Comparison of ENCODE assay signal across 17 cellular contexts in genomic region chr3:129176051-129176450, GRCh38. TPM values are rescaled to one million over a fixed set of nuclear protein-coding genes. Genes with fewer than 3 reads are reported as not detected.
DNase-seq lines count a peak whose midpoint lies in the region; ATAC-seq, FAIRE-seq and TF ChIP-seq lines count a peak whose summit lies in the region.
"Had no signal": no experiment of that assay in that cellular context is flagged by ENCODE, and none has a peak within 500 bp of the region (broad histone marks: within the 10 kb centered on the region; RNA-seq: fewer than 3 reads in every experiment).

No MANE protein-coding gene starts in this region.

- H3K27me3 ChIP-seq in DND-41 (ENCODE audit: insufficient read depth, low read length, poor library complexity) (no peaks in the 10 kb centered on the region), GM12878 (replicated peaks in 1 of 2; ENCODE audit: control insufficient read depth in 2 of 2, insufficient read depth in 2 of 2, low read length in 1 of 2) (no peaks in the 10 kb centered on the region), SJCRH30 (no peaks in the 10 kb centered on the region)
- H3K27me3 ChIP-seq: esophagus muscularis mucosa had no signal

- ATAC-seq in DND-41 (ENCODE audit: insufficient read depth, low read depth) = no peak
- ATAC-seq in GM12878 = no peak
- no peak for ATAC-seq in GM18519 (IDR thresholded peaks at IDR 0.05; ENCODE audit: low FRiP score, unreplicated experiment)

- BruUV-seq in GM12878 (replicated peaks; lab: Mats Ljungman, UMichigan) = TSS peak; percentile 9

- H3K9me3 ChIP-seq in DND-41 (ENCODE audit: insufficient read depth, low read length, severe bottlenecking) (no peaks in the 10 kb centered on the region), GM12878 (replicated peaks; ENCODE audit: control insufficient read depth, insufficient read depth, low read length) (no peaks in the 10 kb centered on the region), SJCRH30 (replicated peaks) (no peaks in the 10 kb centered on the region)
- H3K9me3 ChIP-seq: esophagus muscularis mucosa had no signal

- H3K36me3 ChIP-seq in DND-41 (ENCODE audit: insufficient read depth, low read length) = peaks cover 87% of the 10 kb centered on the region
- peaks cover 6 to 19% of the 10 kb centered on the region in 2 experiments for H3K36me3 ChIP-seq in GM12878 (ENCODE audit: control insufficient read depth in 2 of 2, insufficient read depth in 2 of 2, low read length in 1 of 2)
- peaks cover 77% of the 10 kb centered on the region for H3K36me3 ChIP-seq in SJCRH30

- no peak for TF ChIP-seq EP300 in GM12878 (IDR thresholded peaks at IDR 0.05; ENCODE audit: borderline replicate concordance in 1 of 2, control insufficient read depth in 1 of 2, low read depth in 2 of 2, low read length in 2 of 2)

- POLR2A ChIA-PET in GM12878 (lab: Charles Lee) = no interaction called here

- H3K27ac Mint-ChIP-seq in activated CD4-positive, alpha-beta T cell treated with anti-CD3 and anti-CD28 coated beads, Interleukin-2, amount 10 ng/mL, durations not matched to agents 24 days and 14 days = peak overlapping the region; percentile 71
- H3K27ac Mint-ChIP-seq in nephron progenitor cell = peak overlapping the region; percentile 26

- peaks cover 43% of the 10 kb centered on the region for H3K4me1 Mint-ChIP-seq in activated CD4-positive, alpha-beta T cell treated with anti-CD3 and anti-CD28 coated beads, Interleukin-2, amount 10 ng/mL, durations not matched to agents 24 days and 14 days
- H3K4me1 Mint-ChIP-seq in nephron progenitor cell = peaks cover 15% of the 10 kb centered on the region

- no peak overlapping the region for H3K9ac ChIP-seq in DND-41 (ENCODE audit: low read depth, low read length)
- no peak overlapping the region for H3K9ac ChIP-seq in GM12878 (ENCODE audit: control insufficient read depth, insufficient read depth, low read length)

- RAD21 ChIA-PET in GM12878 (lab: Charles Lee; ENCODE audit: unreplicated experiment) = no interaction called here

- H2AFZ ChIP-seq in DND-41 (ENCODE audit: low read depth, low read length) (no peak overlapping the region), GM12878 (ENCODE audit: control insufficient read depth, low read depth, low read length) (no peak overlapping the region)

- CTCF ChIA-PET in GM12878 (lab: Yijun Ruan, JAX) = interaction anchor here (1.8 to 4.8 kb wide), 2 partner anchors 10 to 14 kb away, joined by 4 to 22 read pairs; no protein-coding TSS in a partner anchor

- no peak overlapping the region for H3K27ac ChIP-seq in DND-41 (ENCODE audit: low read length)
- H3K27ac ChIP-seq in GM12878 (ENCODE audit: control insufficient read depth, insufficient read depth) = no peak overlapping the region
- no peak overlapping the region for H3K27ac ChIP-seq in SJCRH30
- H3K27ac ChIP-seq: RWPE1 had no signal

- SMC1A ChIA-PET in GM12878 (lab: Charles Lee; ENCODE audit: uncharacterized antibody, unreplicated experiment) = interaction anchor here (1.9 kb wide), 1 partner anchor 14 kb away, joined by 7 read pairs; no protein-coding TSS in a partner anchor

- H3K79me2 ChIP-seq in DND-41 (ENCODE audit: insufficient read depth, low read length) = peaks cover 100% of the 10 kb centered on the region
- peaks cover 83% of the 10 kb centered on the region for H3K79me2 ChIP-seq in GM12878 (ENCODE audit: control insufficient read depth, insufficient read depth, low read length)

- peaks cover 44% of the 10 kb centered on the region for H3K4me1 ChIP-seq in DND-41 (ENCODE audit: insufficient read depth, low read length)
- H3K4me1 ChIP-seq in GM12878 (ENCODE audit: control insufficient read depth, insufficient read depth, low read length) = peaks cover 9% of the 10 kb centered on the region
- H3K4me1 ChIP-seq in SJCRH30 = peaks cover 12% of the 10 kb centered on the region

- no peak for TF ChIP-seq POLR2A in GM12878 (IDR thresholded peaks at IDR 0.05; ENCODE audit: low read depth, low read length)

- WGBS in GM12878 (ENCODE audit: insufficient coverage, insufficient replicate concordance, low lambda C conversion rate, missing lambda C conversion rate) = 33% methylated on average over 1 of the region's 1 CpG

- intact Hi-C loops in activated CD4-positive, alpha-beta T cell treated with anti-CD3 and anti-CD28 coated beads, Interleukin-2, amount 10 ng/mL, durations not matched to agents 24 days and 14 days (cut with micrococcal nuclease) = no loop called here
- intact Hi-C loops in GM12878 (cut with micrococcal nuclease; ENCODE audit: unreplicated experiment) (loop anchor here (5.0 kb wide), 1 partner anchor 71 kb away; the partner anchor contains the start of gene COPG1), posterior vena cava (cut with DNase I) (no loop called here)

- TF ChIP-seq CTCF in DND-41 (IDR thresholded peaks at IDR 0.05; ENCODE audit: borderline replicate concordance, extremely low read depth, low read length, poor library complexity, severe bottlenecking) (no peak), GM12878 (IDR thresholded peaks at IDR 0.05 in 2 of 3, conservative IDR thresholded peaks at IDR 0.05 in 1 of 3; ENCODE audit: control insufficient read depth in 2 of 3, extremely low read depth in 1 of 3, insufficient read depth in 1 of 3, low read depth in 3 of 3, low read length in 3 of 3) (no peak), nephron progenitor cell (IDR thresholded peaks at IDR 0.05) (no peak)

- H3K9me3 Mint-ChIP-seq in activated CD4-positive, alpha-beta T cell treated with anti-CD3 and anti-CD28 coated beads, Interleukin-2, amount 10 ng/mL, durations not matched to agents 24 days and 14 days = no peaks in the 10 kb centered on the region
- no peaks in the 10 kb centered on the region for H3K9me3 Mint-ChIP-seq in nephron progenitor cell

- TF ChIP-seq RAD21 in GM12878 (IDR thresholded peaks at IDR 0.05; ENCODE audit: insufficient read depth, low read depth, low read length) = no peak

- peak overlapping the region; percentile 56 for H3K4me3 Mint-ChIP-seq in activated CD4-positive, alpha-beta T cell treated with anti-CD3 and anti-CD28 coated beads, Interleukin-2, amount 10 ng/mL, durations not matched to agents 24 days and 14 days
- H3K4me3 Mint-ChIP-seq in nephron progenitor cell = no peak overlapping the region

- H4K20me1 ChIP-seq in DND-41 (ENCODE audit: insufficient read depth, low read length) (peaks cover 95% of the 10 kb centered on the region), GM12878 (ENCODE audit: control insufficient read depth, insufficient read depth) (peaks cover 12% of the 10 kb centered on the region)

- H3K36me3 Mint-ChIP-seq in activated CD4-positive, alpha-beta T cell treated with anti-CD3 and anti-CD28 coated beads, Interleukin-2, amount 10 ng/mL, durations not matched to agents 24 days and 14 days (ENCODE audit: low read depth) = peaks cover 66% of the 10 kb centered on the region
- H3K36me3 Mint-ChIP-seq in nephron progenitor cell (ENCODE audit: low read depth) = peaks cover 55% of the 10 kb centered on the region

- no peaks in the 10 kb centered on the region for H3K27me3 Mint-ChIP-seq in activated CD4-positive, alpha-beta T cell treated with anti-CD3 and anti-CD28 coated beads, Interleukin-2, amount 10 ng/mL, durations not matched to agents 24 days and 14 days
- H3K27me3 Mint-ChIP-seq in nephron progenitor cell (ENCODE audit: low read depth, poor library complexity) = no peaks in the 10 kb centered on the region

- H3K4me3 ChIP-seq in DND-41 (ENCODE audit: low read depth in 1 of 2, low read length in 2 of 2) = no peak overlapping the region
- H3K4me3 ChIP-seq in GM12878 = no peak overlapping the region
- no peak overlapping the region for H3K4me3 ChIP-seq in SJCRH30
- H3K4me3 ChIP-seq: esophagus muscularis mucosa had no signal

- in situ Hi-C loops in GM12878 (cut with MboI) = no loop called here

- no peak for DNase-seq in activated CD4-positive, alpha-beta T cell treated with anti-CD3 and anti-CD28 coated beads, Interleukin-2, amount 10 ng/mL, durations not matched to agents 24 days and 14 days
- DNase-seq in activated CD4-positive, alpha-beta T cell treated with anti-CD3 and anti-CD28 coated beads, Interleukin-2, amount 50 U/mL, for 48 hours = no peak
- DNase-seq in DND-41 (no peak), GM12878 (ENCODE audit: low read depth, low spot score) (no peak), nephron progenitor cell (no peak), posterior vena cava (ENCODE audit: low spot score) (no peak), SJCRH30 (no peak)
- DNase-seq: head of caudate nucleus; IMR-90; kidney glomerular epithelial cell; NCI-H748 treated with DMSO at 0.1 percent for 48 hours; stimulated activated CD4-positive, alpha-beta T cell treated with anti-CD3 and anti-CD28 coated beads, Interleukin-15, amount 100 ng/mL, for 24 hours had no signal

- no peak for FAIRE-seq in GM12878 (lab: Jason Lieb, UNC)
- FAIRE-seq: A204.1, GM12891 had no signal

- H3K4me2 ChIP-seq in DND-41 (ENCODE audit: insufficient read depth, low read length) (peak overlapping the region; percentile 29; the same call in 1 of the 2 replicates), GM12878 (ENCODE audit: control insufficient read depth, insufficient read depth) (no peak overlapping the region)

RNA-seq across cellular contexts. Expression of gene CNBP, which starts 7.6 kb away (rescaled TPM):
- total RNA-seq in activated CD4-positive, alpha-beta T cell treated with anti-CD3 and anti-CD28 coated beads, Interleukin-2, amount 10 ng/mL, durations not matched to agents 24 days and 14 days = 422 and 430 TPM in 2 replicates
- total RNA-seq in GM12878 (2013; cell fraction: nucleolus; rRNA removed) = 109 and 114 TPM in 2 replicates
- total RNA-seq in GM12878 (2014; rRNA removed) (300 and 328 TPM in 2 replicates), GM12878 (2014; rRNA removed; fragmentation: Illumina TruSeq; extraction: Trizol) (341 and 350 TPM in 2 replicates), GM12878 (2021) (340 and 342 TPM in 2 replicates), posterior vena cava (100 to 1,000 TPM; 267 to 284 TPM)
- 223 TPM for polyA plus RNA-seq in GM12878 (2011; ENCODE audit: low read depth)
- polyA plus RNA-seq in GM12878 (2011; rRNA removed) (468 and 566 TPM in 2 replicates), GM12878 (2014; fragmentation: Illumina TruSeq; extraction: Trizol) (409 and 473 TPM in 2 replicates), GM12878 (2014; fragmentation: Nextera tagmentation; extraction: Ambion mirVana) (100 to 1,000 TPM; 618 to 719 TPM), GM12878 (2014; rRNA removed) (362 and 390 TPM in 2 replicates), GM12878 (2016; fragmentation: Nextera tagmentation; extraction: Ambion mirVana) (100 to 1,000 TPM; 618 to 628 TPM)
- polyA plus RNA-seq in GM12878 (2011; cell fraction: cytosol; rRNA removed) = 345 and 364 TPM in 2 replicates
- 187 and 210 TPM in 2 replicates for polyA plus RNA-seq in GM12878 (2011; cell fraction: nucleus; rRNA removed)
- 273 and 335 TPM in 2 replicates for polyA plus RNA-seq in GM12878 (2012)
- 313 and 389 TPM in 2 replicates for polyA minus RNA-seq in GM12878 (2011; rRNA and poly(A)+ RNA removed)
- 104 and 110 TPM in 2 replicates for polyA minus RNA-seq in GM12878 (2011; cell fraction: cytosol; rRNA and poly(A)+ RNA removed)
- polyA minus RNA-seq in GM12878 (2011; cell fraction: nucleus; rRNA and poly(A)+ RNA removed) = 49.8 and 61.3 TPM in 2 replicates
- total RNA-seq in SJCRH30 (2014; rRNA removed; shearing (Covaris generic)) = 449 and 480 TPM in 2 replicates

RNA-seq across cellular contexts. Expression of gene ISY1, which starts 15.2 kb away (rescaled TPM):
- 73.8 and 83.7 TPM in 2 replicates for total RNA-seq in activated CD4-positive, alpha-beta T cell treated with anti-CD3 and anti-CD28 coated beads, Interleukin-2, amount 10 ng/mL, durations not matched to agents 24 days and 14 days
- 8.1 and 10.0 TPM in 2 replicates for total RNA-seq in GM12878 (2013; cell fraction: nucleolus; rRNA removed)
- 28.3 and 39.5 TPM in 2 replicates for total RNA-seq in GM12878 (2014; rRNA removed)
- 46.0 and 47.1 TPM in 2 replicates for total RNA-seq in GM12878 (2014; rRNA removed; fragmentation: Illumina TruSeq; extraction: Trizol)
- 36.8 and 38.6 TPM in 2 replicates for total RNA-seq in GM12878 (2021)
- 28.6 TPM for polyA plus RNA-seq in GM12878 (2011; ENCODE audit: low read depth)
- 43.3 and 61.7 TPM in 2 replicates for polyA plus RNA-seq in GM12878 (2011; rRNA removed)
- polyA plus RNA-seq in GM12878 (2011; cell fraction: cytosol; rRNA removed) = 41.9 and 59.0 TPM in 2 replicates
- polyA plus RNA-seq in GM12878 (2011; cell fraction: nucleus; rRNA removed) = 10.0 and 10.5 TPM in 2 replicates
- polyA plus RNA-seq in GM12878 (2012) = 31.3 and 35.0 TPM in 2 replicates
- 42.3 and 45.4 TPM in 2 replicates for polyA plus RNA-seq in GM12878 (2014; fragmentation: Illumina TruSeq; extraction: Trizol)
- 10 to 100 TPM; 54.1 to 58.2 TPM for polyA plus RNA-seq in GM12878 (2014; fragmentation: Nextera tagmentation; extraction: Ambion mirVana)
- 28.5 and 32.3 TPM in 2 replicates for polyA plus RNA-seq in GM12878 (2014; rRNA removed)
- polyA plus RNA-seq in GM12878 (2016; fragmentation: Nextera tagmentation; extraction: Ambion mirVana) = 10 to 100 TPM; 66.7 to 72.2 TPM
- 14.6 and 23.3 TPM in 2 replicates for polyA minus RNA-seq in GM12878 (2011; rRNA and poly(A)+ RNA removed)
- polyA minus RNA-seq in GM12878 (2011; cell fraction: cytosol; rRNA and poly(A)+ RNA removed) = 6.7 and 15.2 TPM in 2 replicates
- polyA minus RNA-seq in GM12878 (2011; cell fraction: nucleus; rRNA and poly(A)+ RNA removed) = 4.1 and 11.7 TPM in 2 replicates
- 10 to 100 TPM; 21.1 to 23.7 TPM for total RNA-seq in posterior vena cava
- total RNA-seq in SJCRH30 (2014; rRNA removed; shearing (Covaris generic)) = 45.4 and 48.8 TPM in 2 replicates

RNA-seq across cellular contexts. Expression of gene RAB43, which starts 54.4 kb away (rescaled TPM):
- total RNA-seq in activated CD4-positive, alpha-beta T cell treated with anti-CD3 and anti-CD28 coated beads, Interleukin-2, amount 10 ng/mL, durations not matched to agents 24 days and 14 days = 42.5 and 44.3 TPM in 2 replicates
- 10.9 and 12.0 TPM in 2 replicates for total RNA-seq in GM12878 (2013; cell fraction: nucleolus; rRNA removed)
- 8.0 and 10.0 TPM in 2 replicates for total RNA-seq in GM12878 (2014; rRNA removed)
- total RNA-seq in GM12878 (2014; rRNA removed; fragmentation: Illumina TruSeq; extraction: Trizol) = 0.67 and 0.69 TPM in 2 replicates
- total RNA-seq in GM12878 (2021) = 11.4 and 14.0 TPM in 2 replicates
- 3.4 TPM for polyA plus RNA-seq in GM12878 (2011; ENCODE audit: low read depth)
- 4.1 and 4.7 TPM in 2 replicates for polyA plus RNA-seq in GM12878 (2011; rRNA removed)
- 8.7 and 11.2 TPM in 2 replicates for polyA plus RNA-seq in GM12878 (2011; cell fraction: cytosol; rRNA removed)
- 16.5 and 22.0 TPM in 2 replicates for polyA plus RNA-seq in GM12878 (2011; cell fraction: nucleus; rRNA removed)
- 4.5 and 5.6 TPM in 2 replicates for polyA plus RNA-seq in GM12878 (2012)
- 0.10 and 0.26 TPM in 2 replicates for polyA plus RNA-seq in GM12878 (2014; fragmentation: Illumina TruSeq; extraction: Trizol)
- under 1 TPM; 0.08 to 0.29 TPM for polyA plus RNA-seq in GM12878 (2014; fragmentation: Nextera tagmentation; extraction: Ambion mirVana)
- 6.8 and 10.0 TPM in 2 replicates for polyA plus RNA-seq in GM12878 (2014; rRNA removed)
- polyA plus RNA-seq in GM12878 (2016; fragmentation: Nextera tagmentation; extraction: Ambion mirVana) = 1 to 10 TPM; 4.0 to 4.5 TPM
- 5.5 and 15.1 TPM in 2 replicates for polyA minus RNA-seq in GM12878 (2011; rRNA and poly(A)+ RNA removed)
- 2.3 and 3.1 TPM in 2 replicates for polyA minus RNA-seq in GM12878 (2011; cell fraction: cytosol; rRNA and poly(A)+ RNA removed)
- polyA minus RNA-seq in GM12878 (2011; cell fraction: nucleus; rRNA and poly(A)+ RNA removed) = 5.0 and 6.9 TPM in 2 replicates
- total RNA-seq in posterior vena cava = 10 to 100 TPM; 18.1 to 21.7 TPM
- total RNA-seq in SJCRH30 (2014; rRNA removed; shearing (Covaris generic)) = 2.5 and 2.9 TPM in 2 replicates
